Comparison of ENCODE assay signal across 9 cellular contexts in the genomic region with DNA sequence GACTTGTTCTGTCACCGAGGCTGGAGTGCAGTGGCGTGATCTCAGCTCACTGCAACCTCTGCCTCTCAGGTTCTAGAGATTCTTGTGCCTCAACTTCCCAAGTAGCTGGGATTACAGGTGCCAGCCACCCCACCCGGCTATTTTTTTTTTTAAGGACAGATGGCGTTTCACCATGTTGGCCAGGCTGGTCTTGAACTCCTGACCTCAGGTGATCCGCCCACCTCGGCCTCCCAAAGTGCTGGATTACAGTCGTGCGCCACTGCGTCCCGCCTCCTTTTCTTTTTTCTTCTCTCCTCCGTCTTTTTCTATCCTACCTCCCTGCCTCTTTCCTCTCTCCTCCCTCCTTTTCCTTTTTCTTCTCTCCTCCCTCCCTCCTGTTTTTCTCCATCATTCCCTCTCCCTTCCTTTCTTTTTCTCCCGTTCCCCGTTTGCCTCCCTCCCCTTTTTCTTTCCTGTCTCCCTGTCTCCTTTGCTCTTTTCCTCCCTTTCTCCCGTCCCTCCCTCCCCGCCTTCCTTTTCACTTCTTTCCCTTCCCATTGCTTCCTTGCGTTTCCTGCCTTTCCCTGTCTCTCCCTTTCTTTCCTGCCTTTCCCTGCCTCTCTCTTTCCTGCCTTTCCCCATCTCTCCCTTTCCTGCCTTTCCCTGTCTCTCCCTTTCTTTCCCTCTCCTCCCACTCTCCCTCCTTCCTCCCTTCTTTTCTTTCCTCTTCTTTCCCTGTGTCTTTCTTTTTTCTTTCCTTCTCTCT. TPM values are rescaled to one million over a fixed set of nuclear protein-coding genes. Genes with fewer than 3 reads are reported as not detected.
DNase-seq lines count a peak whose midpoint lies in the region; ATAC-seq, FAIRE-seq and TF ChIP-seq lines count a peak whose summit lies in the region.
"Had no signal": no experiment of that assay in that cellular context is flagged by ENCODE, and none has a peak within 500 bp of the region (broad histone marks: within the 10 kb centered on the region; RNA-seq: fewer than 3 reads in every experiment).

No MANE protein-coding gene starts in this region.

- H3K4me1 Mint-ChIP-seq in HFFc6 (ENCODE audit: low read depth) (peaks cover 35% of the 10 kb centered on the region), astrocyte (ENCODE audit: low read depth, unreplicated experiment) (peaks cover 6% of the 10 kb centered on the region), mesothelial cell of epicardium (peaks cover 18% of the 10 kb centered on the region)

- 72% methylated on average over 15 of the region's 16 CpGs for WGBS in A549 (ENCODE audit: missing lambda C conversion rate)

- no peak for ATAC-seq in A549

- H3K4me3 Mint-ChIP-seq in HFFc6, result peak overlapping the region; percentile 95
- H3K4me3 Mint-ChIP-seq in astrocyte (ENCODE audit: unreplicated experiment), result peak overlapping the region; percentile 84
- H3K4me3 Mint-ChIP-seq in mesothelial cell of epicardium, result peak overlapping the region; percentile 93

- TF ChIP-seq POLR2A in A549 (IDR thresholded peaks at IDR 0.05; ENCODE audit: low read length), result no peak
- TF ChIP-seq POLR2A in GM12891 (IDR thresholded peaks at IDR 0.05; ENCODE audit: low read depth, low read length), result no peak

- H3K9ac ChIP-seq in astrocyte (ENCODE audit: low read length), result peak overlapping the region; percentile 100

- peak overlapping the region; percentile 100; a peak in 4 of 6 replicates for H3K27ac ChIP-seq in A549
- no peak overlapping the region for H3K27ac ChIP-seq in astrocyte (ENCODE audit: low read depth, low read length)

- H3K27me3 Mint-ChIP-seq in HFFc6 (ENCODE audit: insufficient read depth) (peaks cover 4% of the 10 kb centered on the region), astrocyte (ENCODE audit: low read depth, unreplicated experiment) (no peaks in the 10 kb centered on the region), mesothelial cell of epicardium (ENCODE audit: low read depth) (no peaks in the 10 kb centered on the region)

- FAIRE-seq in A549 (lab: Jason Lieb, UNC), result no peak
- no peak for FAIRE-seq in astrocyte (lab: Jason Lieb, UNC)
- FAIRE-seq in GM12891 (lab: Jason Lieb, UNC), result no peak

- peak overlapping the region; percentile 96; the same call in 2 of the 3 replicates for H3K4me3 ChIP-seq in A549
- peak overlapping the region; percentile 61 for H3K4me3 ChIP-seq in astrocyte (ENCODE audit: insufficient read depth, low read depth, low read length)

- no peaks in the 10 kb centered on the region for H3K27me3 ChIP-seq in astrocyte (ENCODE audit: insufficient read depth, low read length)
- H3K27me3 ChIP-seq: colonic mucosa had no signal

- CTCF ChIA-PET in A549 (lab: Yijun Ruan, JAX), result no interaction called here

- H2AFZ ChIP-seq in astrocyte (ENCODE audit: low read depth, low read length), result no peak overlapping the region

- H3K36me3 Mint-ChIP-seq in HFFc6 (ENCODE audit: low read depth) (peaks cover 21% of the 10 kb centered on the region), astrocyte (ENCODE audit: low read depth, unreplicated experiment) (peaks cover 11% of the 10 kb centered on the region), mesothelial cell of epicardium (peaks cover 17% of the 10 kb centered on the region)

- H3K9me3 ChIP-seq in A549 (no peaks in the 10 kb centered on the region), astrocyte (ENCODE audit: insufficient read depth, low read depth, low read length) (no peaks in the 10 kb centered on the region)
- H3K9me3 ChIP-seq: colonic mucosa had no signal

- no peak for TF ChIP-seq CTCF in A549 (IDR thresholded peaks at IDR 0.05)
- TF ChIP-seq CTCF in HFFc6 (IDR thresholded peaks at IDR 0.05), result no peak
- TF ChIP-seq CTCF in astrocyte (IDR thresholded peaks at IDR 0.05; ENCODE audit: insufficient read depth, low read depth, low read length), result no peak
- no peak for TF ChIP-seq CTCF in mesothelial cell of epicardium (IDR thresholded peaks at IDR 0.05; ENCODE audit: unreplicated experiment)

- H3K79me2 ChIP-seq in astrocyte (ENCODE audit: insufficient read depth, low read length), result peaks cover 66% of the 10 kb centered on the region

- POLR2A ChIA-PET in A549 (lab: Yijun Ruan, JAX), result no interaction called here

- peaks cover 48% of the 10 kb centered on the region for H4K20me1 ChIP-seq in astrocyte (ENCODE audit: insufficient read depth, low read length)

- H3K4me1 ChIP-seq in A549 (peaks cover 35% of the 10 kb centered on the region), astrocyte (ENCODE audit: insufficient read depth, low read length) (peaks cover 13% of the 10 kb centered on the region)

- H3K4me2 ChIP-seq in A549 (peak overlapping the region; percentile 91), astrocyte (ENCODE audit: low read length) (peak overlapping the region; percentile 93)

- H3K27ac Mint-ChIP-seq in HFFc6 (peak overlapping the region; percentile 93), astrocyte (ENCODE audit: unreplicated experiment) (peak overlapping the region; percentile 75), mesothelial cell of epicardium (peak overlapping the region; percentile 93)

- no peaks in the 10 kb centered on the region for H3K9me3 Mint-ChIP-seq in HFFc6
- H3K9me3 Mint-ChIP-seq in astrocyte (ENCODE audit: unreplicated experiment), result no peaks in the 10 kb centered on the region
- H3K9me3 Mint-ChIP-seq in mesothelial cell of epicardium, result no peaks in the 10 kb centered on the region

- DNase-seq in A549 (ENCODE audit: low read depth in 1 of 2, low spot score in 1 of 2), result no peak
- no peak for DNase-seq in HFFc6
- DNase-seq in astrocyte (ENCODE audit: low read depth), result no peak
- no peak for DNase-seq in mesothelial cell of epicardium (ENCODE audit: low spot score in 2 of 2, unreplicated experiment in 2 of 2)
- no peak for DNase-seq in hepatic stellate cell (ENCODE audit: low spot score)
- no peak for DNase-seq in activated gamma-delta T cell treated with Interleukin-2 at 50 U/mL for 16 hours
- DNase-seq in GM12891 (ENCODE audit: insufficient read length, low spot score), result no peak
- DNase-seq in HUDEP-2 (lab: John Stamatoyannopoulos, UW; ENCODE audit: unreplicated experiment in 76 of 76), result no peak
- DNase-seq: colonic mucosa had no signal

- TF ChIP-seq RAD21 in A549 (conservative IDR thresholded peaks at IDR 0.05 in 1 of 2, IDR thresholded peaks at IDR 0.05 in 1 of 2), result no peak

- no peak for TF ChIP-seq EP300 in A549 (IDR thresholded peaks at IDR 0.05)

- H3K36me3 ChIP-seq in astrocyte (ENCODE audit: insufficient read depth, low read length), result peaks cover 14% of the 10 kb centered on the region

TF ChIP-seq in A549, 52 proteins besides CTCF, POLR2A, EP300 and RAD21 (continues in another document):
- TF ChIP-seq BHLHE40 (IDR thresholded peaks at IDR 0.05; ENCODE audit: low read depth, low read length) (no peak), KDM1A (IDR thresholded peaks at IDR 0.05; ENCODE audit: low read depth) (no peak), CHD4 (IDR thresholded peaks at IDR 0.05; ENCODE audit: borderline replicate concordance) (no peak), MAZ (IDR thresholded peaks at IDR 0.05; ENCODE audit: borderline replicate concordance, low read depth, low read length) (no peak), TFCP2L1 (CRISPR knock-in tag; IDR thresholded peaks at IDR 0.05) (no peak)

TF ChIP-seq in GM12891, 5 proteins besides CTCF, POLR2A, EP300 and RAD21:
- TF ChIP-seq POU2F2 (IDR thresholded peaks at IDR 0.05; ENCODE audit: low read depth, low read length), result no peak
- TF ChIP-seq SPI1 (IDR thresholded peaks at IDR 0.05; ENCODE audit: low read depth, low read length), result no peak
- TF ChIP-seq PAX5 (IDR thresholded peaks at IDR 0.05; ENCODE audit: insufficient read depth, low read length, severe bottlenecking), result no peak
- TF ChIP-seq POLR2AphosphoS5 (IDR thresholded peaks at IDR 0.05; ENCODE audit: low read depth, low read length), result no peak
- no peak for TF ChIP-seq TAF1 (IDR thresholded peaks at IDR 0.05; ENCODE audit: low read depth, low read length)

RNA-seq across cellular contexts. Expression of a gene that starts 2.1 kb away (rescaled TPM):
- 252 and 291 TPM in 2 replicates for polyA plus RNA-seq in A549 (2011; rRNA removed)
- 933 and 1,036 TPM in 2 replicates for polyA plus RNA-seq in A549 (2012; cell fraction: cytosol; rRNA removed)
- polyA plus RNA-seq in A549 (2012; cell fraction: nucleus; rRNA removed), result 681 and 864 TPM in 2 replicates
- 439 to 448 TPM (median 446 TPM) in 3 replicates for polyA plus RNA-seq in A549 (2017; fragmentation: RNase III; extraction: RNeasy Plus Mini Kit Qiagen cat#74134 plus additional on column Dnase treatment)
- 205 and 259 TPM in 2 replicates for polyA minus RNA-seq in A549 (2011; rRNA and poly(A)+ RNA removed)
- total RNA-seq in HFFc6 (2021; fragmentation: NEBNext Ultra II Directional; extraction: Animal tissue kit (Norgen Biotek cat#: 25700)), result 100 to 1,000 TPM; 295 to 345 (median 320) TPM
- total RNA-seq in astrocyte, result 290 and 345 TPM in 2 replicates
- total RNA-seq in mesothelial cell of epicardium, result 453 to 469 TPM (median 460 TPM) in 3 replicates
- polyA plus RNA-seq in GM12891 (2012; ENCODE audit: low read depth, missing spikeins), result 741 TPM

RNA-seq across cellular contexts. Expression of a gene that starts 57.5 kb away (rescaled TPM):
- 0.28 and 0.31 TPM in 2 replicates for polyA plus RNA-seq in A549 (2011; rRNA removed)
- polyA plus RNA-seq in A549 (2012; cell fraction: cytosol; rRNA removed), result 0.07 and 0.12 TPM in 2 replicates
- polyA plus RNA-seq in A549 (2012; cell fraction: nucleus; rRNA removed), result 0.14 and 0.15 TPM in 2 replicates
- 0.05 to 0.12 TPM in 2 of 3 replicates, not detected in the other for polyA plus RNA-seq in A549 (2017; fragmentation: RNase III; extraction: RNeasy Plus Mini Kit Qiagen cat#74134 plus additional on column Dnase treatment)
- polyA minus RNA-seq in A549 (2011; rRNA and poly(A)+ RNA removed), result 0.19 and 0.50 TPM in 2 replicates
- under 1 TPM in 2 of 6 experiments, not detected in 4; 0.09 to 0.13 TPM for total RNA-seq in HFFc6 (2021; fragmentation: NEBNext Ultra II Directional; extraction: Animal tissue kit (Norgen Biotek cat#: 25700))
- not detected in 2 replicates for total RNA-seq in astrocyte
- total RNA-seq in mesothelial cell of epicardium, result 0.16 to 0.20 TPM in 2 of 3 replicates, not detected in the other
- polyA plus RNA-seq in GM12891 (2012; ENCODE audit: low read depth, missing spikeins), result 14.9 TPM

RNA-seq across cellular contexts. Expression of a gene that starts 58.7 kb away (rescaled TPM):
- polyA plus RNA-seq in A549 (2011; rRNA removed) (15.4 and 15.6 TPM in 2 replicates), A549 (2017; fragmentation: RNase III; extraction: RNeasy Plus Mini Kit Qiagen cat#74134 plus additional on column Dnase treatment) (12.2 to 14.4 TPM (median 12.3 TPM) in 3 replicates)
- 26.6 and 30.8 TPM in 2 replicates for polyA plus RNA-seq in A549 (2012; cell fraction: cytosol; rRNA removed)
- 39.8 and 40.3 TPM in 2 replicates for polyA plus RNA-seq in A549 (2012; cell fraction: nucleus; rRNA removed)
- polyA minus RNA-seq in A549 (2011; rRNA and poly(A)+ RNA removed), result 14.7 and 16.7 TPM in 2 replicates
- 10 to 100 TPM; 26.8 to 35.1 (median 32.8) TPM for total RNA-seq in HFFc6 (2021; fragmentation: NEBNext Ultra II Directional; extraction: Animal tissue kit (Norgen Biotek cat#: 25700))
- total RNA-seq in astrocyte (22.1 and 26.5 TPM in 2 replicates), mesothelial cell of epicardium (30.1 to 31.9 TPM (median 31.2 TPM) in 3 replicates)
- polyA plus RNA-seq in GM12891 (2012; ENCODE audit: low read depth, missing spikeins), result 59.7 TPM
